ENCODE assay signal across 8 cellular contexts in genomic region chr10:13587367-13587766, GRCh38. TPM values are rescaled to one million over a fixed set of nuclear protein-coding genes. Genes with fewer than 3 reads are reported as not detected.
DNase-seq lines count a peak whose midpoint lies in the region; ATAC-seq and TF ChIP-seq lines count a peak whose summit lies in the region.

No MANE protein-coding gene starts in this region.

- H3K4me3 ChIP-seq in esophagus muscularis mucosa (peak overlapping the region; percentile 76 to 86 (median 78)), neural progenitor cell (peak overlapping the region; percentile 91)

- 6% methylated on average over 14 of the region's 18 CpGs for WGBS in esophagus muscularis mucosa

- peaks cover 21% of the 10 kb centered on the region for H3K79me2 ChIP-seq in neural progenitor cell (ENCODE audit: low read depth)

- peaks cover 4% of the 10 kb centered on the region for H3K27me3 Mint-ChIP-seq in neural progenitor cell (ENCODE audit: insufficient read depth, low read depth)

- H2AFZ ChIP-seq in neural progenitor cell (replicated peaks): no peak overlapping the region

- peaks cover 16 to 25% (median 20%) of the 10 kb centered on the region in 4 donors for H3K4me1 ChIP-seq in esophagus muscularis mucosa
- H3K4me1 ChIP-seq in neural progenitor cell: peaks cover 5% of the 10 kb centered on the region

- TF ChIP-seq POLR2A in esophagus muscularis mucosa (IDR thresholded peaks at IDR 0.05; ENCODE audit: low read depth): no peak

- peaks cover 0 to 20% (median 0%) of the 10 kb centered on the region in 4 donors for H3K27me3 ChIP-seq in esophagus muscularis mucosa
- peaks cover 19% of the 10 kb centered on the region for H3K27me3 ChIP-seq in neural progenitor cell

- peak overlapping the region; percentile 100 for H3K4me3 Mint-ChIP-seq in neural progenitor cell

- peaks cover 0 to 9% (median 7%) of the 10 kb centered on the region in 4 donors for H3K36me3 ChIP-seq in esophagus muscularis mucosa
- H3K36me3 ChIP-seq in neural progenitor cell: no peaks in the 10 kb centered on the region

- intact Hi-C loops in esophagus muscularis mucosa (cut with DNase I): loop anchor here (5.0 kb wide), 2 partner anchors 60 to 215 kb away; partner anchors contain the start of gene BEND7

- H3K36me3 Mint-ChIP-seq in neural progenitor cell: no peaks in the 10 kb centered on the region

- peak overlapping the region; percentile 95 for H3K4me2 ChIP-seq in neural progenitor cell

- H3K27ac Mint-ChIP-seq in neural progenitor cell: no peak overlapping the region

- H3K9ac ChIP-seq in neural progenitor cell: peak overlapping the region; percentile 35

- H3K27ac ChIP-seq in esophagus muscularis mucosa (replicated peaks in 1 of 4) (peak overlapping the region in 3 of 4 donors; percentile 68 to 77 (median 69)), neural progenitor cell (no peak overlapping the region)

- peaks cover 18% of the 10 kb centered on the region for H3K4me1 Mint-ChIP-seq in neural progenitor cell

- peak; percentile 34 for DNase-seq in activated CD4-positive, CD25-positive, alpha-beta regulatory T cell treated with anti-CD3 and anti-CD28 coated beads, Interleukin-2, amount 50 U/mL, for 72 hours
- peak; percentile 5 for DNase-seq in SW480 (ENCODE audit: low spot score)
- no peak for DNase-seq in esophagus muscularis mucosa (ENCODE audit: extremely low spot score)
- peak; percentile 6 for DNase-seq in neural progenitor cell (ENCODE audit: low spot score)
- no peak for DNase-seq in NCI-H2107 treated with DMSO at 0.1 percent for 48 hours (lab: John Stamatoyannopoulos, UW; ENCODE audit: unreplicated experiment)
- no peak for DNase-seq in SW 1271 (lab: John Stamatoyannopoulos, UW)

- TF ChIP-seq EP300 in esophagus muscularis mucosa (IDR thresholded peaks at IDR 0.05): no peak

- TF ChIP-seq CTCF in esophagus muscularis mucosa (IDR thresholded peaks at IDR 0.05): no peak
- no peak for TF ChIP-seq CTCF in neural progenitor cell (IDR thresholded peaks at IDR 0.05)

- ATAC-seq in activated CD4-positive, CD25-positive, alpha-beta regulatory T cell treated with anti-CD3 and anti-CD28 coated beads, Interleukin-2, amount 50 U/mL, for 24 hours: no peak
- ATAC-seq in GM18858 (IDR thresholded peaks at IDR 0.05; ENCODE audit: unreplicated experiment): no peak

- no peaks in the 10 kb centered on the region for H3K9me3 Mint-ChIP-seq in neural progenitor cell

- no peaks in the 10 kb centered on the region for H4K20me1 ChIP-seq in neural progenitor cell (ENCODE audit: low read depth)

- H3K9me3 ChIP-seq in esophagus muscularis mucosa (no peaks in the 10 kb centered on the region), neural progenitor cell (ENCODE audit: low read depth) (no peaks in the 10 kb centered on the region)

- peaks cover 4% of the 10 kb centered on the region for H3F3A ChIP-seq in neural progenitor cell (ENCODE audit: low read depth)

RNA-seq across cellular contexts. Expression of gene PRPF18, which starts 0.6 kb away (rescaled TPM):
- total RNA-seq in esophagus muscularis mucosa (10 to 100 TPM; 16.2 to 27.8 (median 25.6) TPM), neural progenitor cell (ENCODE audit: low replicate concordance) (22.2 and 30.8 TPM in 2 replicates)

RNA-seq across cellular contexts. Expression of gene BEND7, which starts 58.6 kb away (rescaled TPM):
- total RNA-seq in esophagus muscularis mucosa (10 to 100 TPM; 14.7 to 27.4 (median 20.1) TPM), neural progenitor cell (ENCODE audit: low replicate concordance) (7.5 and 9.1 TPM in 2 replicates)

Comparison
In these comparisons a context has a peak if more than half of its experiments do, and no peak if none do; other contexts are left out.
1. DNase-seq: peak in activated CD4-positive, CD25-positive, alpha-beta regulatory T cell treated with anti-CD3 and anti-CD28 coated beads, Interleukin-2, amount 50 U/mL, for 72 hours (single experiment), SW480 (single experiment) and neural progenitor cell (single experiment); none in esophagus muscularis mucosa (single experiment), NCI-H2107 treated with DMSO at 0.1 percent for 48 hours (single experiment) and SW 1271 (0 of 2).